22 cellular contexts compared by ENCODE assay signal in genomic region chr3:8238434-8238833, GRCh38.
"Had no signal": no experiment of that assay in that cellular context is flagged by ENCODE, and none has a peak within 500 bp of the region (broad histone marks: within the 10 kb centered on the region; RNA-seq: fewer than 3 reads in every experiment).

No MANE protein-coding gene starts in this region.

- H3K4me3 ChIP-seq: colonic mucosa, ovary, psoas muscle, suprapubic skin, thyroid gland had no signal

- ATAC-seq: esophagus mucosa; naive thymus-derived CD8-positive, alpha-beta T cell; psoas muscle; stimulated activated naive B cell treated with anti-CD40 and anti-IgM and Interleukin-4, amounts not matched to agents 10 μg/mL and 1 μg/mL and 100 μg/mL, for 72 hours had no signal

- H3K36me3 ChIP-seq: colonic mucosa, ovary, suprapubic skin, thyroid gland had no signal

- H3K9me3 ChIP-seq: colonic mucosa, ovary, psoas muscle, suprapubic skin, thyroid gland had no signal

- H3K4me1 ChIP-seq: colonic mucosa, suprapubic skin, thyroid gland had no signal

- H3K27ac ChIP-seq: colonic mucosa, epithelial cell of prostate, ovary, psoas muscle, suprapubic skin, thyroid gland had no signal

- H3K27me3 ChIP-seq: colonic mucosa, ovary, suprapubic skin, thyroid gland had no signal

- DNase-seq: colonic mucosa; effector CD8-positive, alpha-beta T cell; endodermal cell; hypothalamus; immature natural killer cell; mammary epithelial cell; naive thymus-derived CD8-positive, alpha-beta T cell; nephron progenitor cell; nucleus accumbens; ovary; posterior cingulate gyrus; psoas muscle; right cardiac atrium; small intestine; stimulated activated CD4-positive, alpha-beta T cell treated with anti-CD3 and anti-CD28 coated beads, Interleukin-15, amount 100 ng/mL, for 24 hours; stimulated activated CD4-positive, alpha-beta T cell treated with anti-CD3 and anti-CD28 coated beads, Interleukin-2, amount 100 ng/mL, for 48 hours; stimulated activated naive B cell treated with anti-CD40 and anti-IgM and Interleukin-4, amounts not matched to agents 10 μg/mL and 1 μg/mL and 100 μg/mL, for 72 hours; thyroid gland had no signal

- FAIRE-seq: keratinocyte, small intestine had no signal
